Comparison of ENCODE assay signal across 22 cellular contexts in the genomic region with DNA sequence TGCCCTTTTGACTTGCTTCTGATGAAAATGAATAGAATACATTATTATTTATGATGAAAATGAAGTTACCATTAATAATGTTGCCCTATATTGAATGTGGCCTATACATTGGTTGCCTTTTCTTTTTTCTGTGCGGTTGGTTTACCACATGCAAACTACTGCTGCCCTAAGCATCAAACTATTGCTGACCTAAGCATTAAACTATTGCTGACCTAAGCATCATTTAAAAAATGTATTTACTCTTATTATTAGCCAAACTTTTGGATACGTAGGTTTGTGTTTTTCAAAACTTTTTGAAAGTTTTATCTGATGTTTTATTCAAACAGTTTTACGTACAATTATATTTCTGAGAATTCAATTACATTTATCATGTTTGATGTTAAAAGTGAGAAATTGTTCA.
DNase-seq lines count a peak whose midpoint lies in the region; ATAC-seq, FAIRE-seq and TF ChIP-seq lines count a peak whose summit lies in the region.
"Had no signal": no experiment of that assay in that cellular context is flagged by ENCODE, and none has a peak within 500 bp of the region (broad histone marks: within the 10 kb centered on the region; RNA-seq: fewer than 3 reads in every experiment).

No MANE protein-coding gene starts in this region.

- H3K36me3 ChIP-seq in HepG2 (replicated peaks in 1 of 2; ENCODE audit: control insufficient read depth in 1 of 2, insufficient read depth in 2 of 2, low read length in 2 of 2) (no peaks in the 10 kb centered on the region), right lobe of liver (no peaks in the 10 kb centered on the region), K562 (ENCODE audit: control insufficient read depth, insufficient read depth, low read length) (no peaks in the 10 kb centered on the region), pancreas (no peaks in the 10 kb centered on the region)
- H3K36me3 ChIP-seq: BE2C; BLaER1 treated with 17β-estradiol and CSF1 and Interleukin-3, amounts not matched to agents 10 nM and 100 nM; HAP-1 had no signal

- no peak for TF ChIP-seq CTCF in HepG2 (CRISPR knock-in tag; IDR thresholded peaks at IDR 0.05)
- no peak for TF ChIP-seq CTCF in right lobe of liver (IDR thresholded peaks at IDR 0.05)
- no peak for TF ChIP-seq CTCF in K562 (IDR thresholded peaks at IDR 0.05 in 2 of 3, conservative IDR thresholded peaks at IDR 0.05 in 1 of 3; ENCODE audit: insufficient read depth in 2 of 3, low read depth in 1 of 3, low read length in 3 of 3)
- no peak for TF ChIP-seq CTCF in pancreas (IDR thresholded peaks at IDR 0.05)
- TF ChIP-seq CTCF in GM13976 (IDR thresholded peaks at IDR 0.05; ENCODE audit: borderline replicate concordance, control extremely low read depth, extremely low read depth, insufficient read depth, missing control alignments), result no peak

- no peaks in the 10 kb centered on the region for H4K20me1 ChIP-seq in HepG2 (ENCODE audit: insufficient read depth, low read length)
- no peaks in the 10 kb centered on the region for H4K20me1 ChIP-seq in K562 (replicated peaks; ENCODE audit: control insufficient read depth, insufficient read depth, low read length)
- H4K20me1 ChIP-seq: BLaER1 treated with 17β-estradiol and CSF1 and Interleukin-3, amounts not matched to agents 10 nM and 100 nM had no signal

- H3K4me2 ChIP-seq in HepG2 (ENCODE audit: low read depth, low read length), result no peak overlapping the region
- no peak overlapping the region for H3K4me2 ChIP-seq in K562 (ENCODE audit: insufficient read depth, low read length)
- H3K4me2 ChIP-seq: BLaER1 treated with 17β-estradiol and CSF1 and Interleukin-3, amounts not matched to agents 10 nM and 100 nM had no signal

- H3K79me2 ChIP-seq in HepG2 (ENCODE audit: insufficient read depth, low read length) (no peaks in the 10 kb centered on the region), K562 (ENCODE audit: control insufficient read depth, insufficient read depth, low read length) (no peaks in the 10 kb centered on the region)

- CTCF ChIA-PET in HepG2 (lab: Yijun Ruan, JAX; ENCODE audit: low intra/inter-chr PET ratio, low total read pairs), result no interaction called here
- CTCF ChIA-PET in K562 (lab: Yijun Ruan, JAX; ENCODE audit: low intra/inter-chr PET ratio), result no interaction called here

- no peak overlapping the region for H3K4me3 ChIP-seq in HepG2 (replicated peaks in 1 of 3; ENCODE audit: insufficient read depth in 1 of 3, low read depth in 2 of 3, low read length in 3 of 3)
- H3K4me3 ChIP-seq in right lobe of liver, result no peak overlapping the region
- H3K4me3 ChIP-seq in K562, result no peak overlapping the region
- no peak overlapping the region for H3K4me3 ChIP-seq in pancreas
- no peak overlapping the region for H3K4me3 ChIP-seq in right cardiac atrium (ENCODE audit: low read length)
- H3K4me3 ChIP-seq: BLaER1 treated with 17β-estradiol and CSF1 and Interleukin-3, amounts not matched to agents 10 nM and 100 nM; GM23248; HAP-1 had no signal

- in situ Hi-C loops in HepG2 (cut with HindIII; ENCODE audit: extremely low pct_ligation_motif_present, low pct_unique_long_range_greater_than_20kb) (no loop called here), K562 (cut with MboI) (no loop called here), GM13976 (cut with MboI; ENCODE audit: low sequenced_read_pairs, unreplicated experiment) (no loop called here)

- FAIRE-seq in HepG2 (lab: Jason Lieb, UNC), result no peak
- FAIRE-seq in K562 (lab: Jason Lieb, UNC), result no peak
- FAIRE-seq in pancreas (lab: Jason Lieb, UNC), result peak; percentile 5
- FAIRE-seq: D721Med, G401.6, GM12892, GM19239 had no signal

- H3K27ac ChIP-seq in HepG2 (ENCODE audit: extremely low read length, insufficient read depth, low read length), result no peak overlapping the region
- no peak overlapping the region for H3K27ac ChIP-seq in right lobe of liver
- no peak overlapping the region for H3K27ac ChIP-seq in K562 (ENCODE audit: extremely low read depth, low read depth, low read length)
- H3K27ac ChIP-seq in pancreas, result no peak overlapping the region
- no peak overlapping the region for H3K27ac ChIP-seq in right cardiac atrium (ENCODE audit: low read length)
- H3K27ac ChIP-seq: 22Rv1; BLaER1 treated with 17β-estradiol and CSF1 and Interleukin-3, amounts not matched to agents 10 nM and 100 nM; GM23248 had no signal

- 8% methylated on average over 3 of the region's 3 CpGs for WGBS in HepG2 (ENCODE audit: low lambda C conversion rate)
- 77% methylated on average over 3 of the region's 3 CpGs for whole genome bisulfite sequencing in right lobe of liver (ENCODE audit: insufficient coverage, low coverage, low lambda C conversion rate, missing lambda C conversion rate)
- WGBS in K562 (ENCODE audit: insufficient coverage, low coverage, missing lambda C conversion rate), result 9% methylated on average over 3 of the region's 3 CpGs
- WGBS in pancreas, 2 donors, result 83 to 93% methylated on average over 3 of the region's 3 CpGs
- WGBS in right cardiac atrium, result 93% methylated on average over 3 of the region's 3 CpGs

- POLR2A ChIA-PET in HepG2 (lab: Yijun Ruan, JAX) (no interaction called here), K562 (lab: Yijun Ruan, JAX) (no interaction called here)

- H3K9me1 ChIP-seq in K562 (ENCODE audit: control insufficient read depth, insufficient read depth, low read length), result no peaks in the 10 kb centered on the region

- H2AFZ ChIP-seq in HepG2 (ENCODE audit: low read length) (no peak overlapping the region), K562 (ENCODE audit: low read depth, low read length) (no peak overlapping the region)
- H2AFZ ChIP-seq: GM23248 had no signal

- H3K9me3 ChIP-seq in HepG2 (ENCODE audit: low read length), result peaks cover 24% of the 10 kb centered on the region; the same call in 1 of the 2 replicates
- no peaks in the 10 kb centered on the region for H3K9me3 ChIP-seq in right lobe of liver
- no peaks in the 10 kb centered on the region; the same call in 1 of the 2 replicates for H3K9me3 ChIP-seq in K562 (replicated peaks; ENCODE audit: control insufficient read depth, insufficient read depth, low read depth, low read length)
- no peaks in the 10 kb centered on the region for H3K9me3 ChIP-seq in pancreas
- peaks cover 2% of the 10 kb centered on the region for H3K9me3 ChIP-seq in right cardiac atrium (ENCODE audit: control insufficient read depth, low read length)
- H3K9me3 ChIP-seq: BE2C; BLaER1 treated with 17β-estradiol and CSF1 and Interleukin-3, amounts not matched to agents 10 nM and 100 nM; HAP-1 had no signal

- no peak for TF ChIP-seq POLR2A in HepG2 (IDR thresholded peaks at IDR 0.05; ENCODE audit: insufficient read depth in 1 of 2, low read depth in 2 of 2, low read length in 2 of 2)
- TF ChIP-seq POLR2A in right lobe of liver (IDR thresholded peaks at IDR 0.05), result no peak
- TF ChIP-seq POLR2A in K562 (conservative IDR thresholded peaks at IDR 0.05), result no peak

- intact Hi-C loops in HepG2 (cut with micrococcal nuclease; ENCODE audit: unreplicated experiment) (no loop called here), right lobe of liver (cut with DNase I) (no loop called here), K562 (cut with micrococcal nuclease) (no loop called here), pancreas (cut with DNase I) (no loop called here), right cardiac atrium (cut with DNase I) (no loop called here)

- no peak for TF ChIP-seq EP300 in HepG2 (IDR thresholded peaks at IDR 0.05; ENCODE audit: low read depth in 2 of 2, low read length in 2 of 2)
- TF ChIP-seq EP300 in HepG2 (CRISPR knock-in tag; IDR thresholded peaks at IDR 0.05; ENCODE audit: borderline replicate concordance), result no peak
- TF ChIP-seq EP300 in K562 (IDR thresholded peaks at IDR 0.05; ENCODE audit: low read length), result no peak

- DNase-seq in HepG2 (ENCODE audit: low spot score) (no peak), right lobe of liver (no peak), K562 (ENCODE audit: extremely low read depth in 1 of 4, low spot score in 3 of 4) (no peak), pancreas (no peak), GM13976 (ENCODE audit: low spot score) (no peak), right cardiac atrium (no peak)
- DNase-seq: ACHN; AML-193; BE2C; CD4-positive, alpha-beta T cell; CD8-positive, alpha-beta memory T cell; DMS153; DND-41; GM23248; HFFc6 had no signal

- TF ChIP-seq RAD21 in HepG2 (CRISPR knock-in tag; IDR thresholded peaks at IDR 0.05) (no peak), K562 (CRISPR knock-in tag; conservative IDR thresholded peaks at IDR 0.05 in 1 of 2, IDR thresholded peaks at IDR 0.05 in 1 of 2) (no peak)

- H3K27me3 ChIP-seq in HepG2 (ENCODE audit: control insufficient read depth in 1 of 2, insufficient read depth in 2 of 2, low read length in 2 of 2) (no peaks in the 10 kb centered on the region), right lobe of liver (no peaks in the 10 kb centered on the region), K562 (ENCODE audit: control insufficient read depth in 2 of 2, insufficient read depth in 2 of 2, low read length in 2 of 2) (no peaks in the 10 kb centered on the region), pancreas (no peaks in the 10 kb centered on the region), right cardiac atrium (ENCODE audit: control insufficient read depth, insufficient read depth) (no peaks in the 10 kb centered on the region)
- H3K27me3 ChIP-seq: BE2C; BLaER1 treated with 17β-estradiol and CSF1 and Interleukin-3, amounts not matched to agents 10 nM and 100 nM had no signal

- no peak overlapping the region for H3K9ac ChIP-seq in HepG2 (ENCODE audit: insufficient read depth, low read depth, low read length)
- no peak overlapping the region for H3K9ac ChIP-seq in K562 (ENCODE audit: insufficient read depth in 1 of 2, low read depth in 2 of 2, low read length in 2 of 2)
- H3K9ac ChIP-seq: BLaER1 treated with 17β-estradiol and CSF1 and Interleukin-3, amounts not matched to agents 10 nM and 100 nM; GM23248 had no signal

- BruUV-seq in HepG2 (replicated peaks; lab: Mats Ljungman, UMichigan), result no TSS peak
- BruUV-seq in K562 (replicated peaks; lab: Mats Ljungman, UMichigan), result no TSS peak

- no peaks in the 10 kb centered on the region for H3K4me1 ChIP-seq in HepG2 (ENCODE audit: insufficient read depth, low read length)
- no peaks in the 10 kb centered on the region for H3K4me1 ChIP-seq in right lobe of liver
- H3K4me1 ChIP-seq in K562 (replicated peaks in 1 of 2; ENCODE audit: control insufficient read depth in 2 of 2, insufficient read depth in 2 of 2, low read length in 2 of 2), result no peaks in the 10 kb centered on the region
- no peaks in the 10 kb centered on the region for H3K4me1 ChIP-seq in pancreas
- H3K4me1 ChIP-seq in right cardiac atrium (ENCODE audit: control insufficient read depth, insufficient read depth, low read length), result no peaks in the 10 kb centered on the region
- H3K4me1 ChIP-seq: BE2C; BLaER1 treated with 17β-estradiol and CSF1 and Interleukin-3, amounts not matched to agents 10 nM and 100 nM; HAP-1 had no signal

- no peak for ATAC-seq in HepG2
- ATAC-seq in right lobe of liver, result no peak
- no peak for ATAC-seq in K562
- no peak for ATAC-seq in pancreas
- no peak for ATAC-seq in right cardiac atrium

TF ChIP-seq in HepG2, 621 proteins besides CTCF, POLR2A, EP300 and RAD21 (continues in another document):
- TF ChIP-seq TOPORS (CRISPR knock-in tag; IDR thresholded peaks at IDR 0.05) (no peak), FOXM1 (CRISPR knock-in tag; IDR thresholded peaks at IDR 0.05) (no peak), ETV6 (CRISPR knock-in tag; conservative IDR thresholded peaks at IDR 0.05) (no peak)

TF ChIP-seq in K562, 482 proteins besides CTCF, POLR2A, EP300 and RAD21 (continues in another document):
- TF ChIP-seq C11orf30 (IDR thresholded peaks at IDR 0.05; ENCODE audit: low read depth), result peak; percentile 63; the same call in 1 of the 2 replicates
- peak; percentile 95 for TF ChIP-seq MAFK (IDR thresholded peaks at IDR 0.05; ENCODE audit: low read length)

Comparison
In these comparisons a context has a peak if more than half of its experiments do, and no peak if none do; other contexts are left out.
1. Of the 241 proteins assayed by ChIP-seq in both HepG2 and K562: peak only in HepG2: none; only in K562: MAFG; in both: MAFF and MAFK; in neither: 238.